Comparison of ENCODE assay signal across 20 cellular contexts in genomic region chr12:124586756-124587155, GRCh38. TPM values are rescaled to one million over a fixed set of nuclear protein-coding genes. Genes with fewer than 3 reads are reported as not detected.
DNase-seq lines count a peak whose midpoint lies in the region; ATAC-seq and TF ChIP-seq lines count a peak whose summit lies in the region.
"Had no signal": no experiment of that assay in that cellular context is flagged by ENCODE, and none has a peak within 500 bp of the region (broad histone marks: within the 10 kb centered on the region; RNA-seq: fewer than 3 reads in every experiment).

No MANE protein-coding gene starts in this region.

- TF ChIP-seq CTCF in psoas muscle (IDR thresholded peaks at IDR 0.05) (no peak), lower leg skin (IDR thresholded peaks at IDR 0.05) (no peak)

- peaks cover 14% of the 10 kb centered on the region for H3K4me1 ChIP-seq in psoas muscle

- peaks cover 22% of the 10 kb centered on the region for H3K4me1 Mint-ChIP-seq in activated naive CD8-positive, alpha-beta T cell treated with anti-CD3 and anti-CD28 coated beads, Interleukin-2, amount 50 U/mL, for 24 hours

- H3K4me3 Mint-ChIP-seq in activated naive CD8-positive, alpha-beta T cell treated with anti-CD3 and anti-CD28 coated beads, Interleukin-2, amount 50 U/mL, for 24 hours, result no peak overlapping the region
- H3K4me3 Mint-ChIP-seq: B cell; H9; stimulated activated naive B cell treated with anti-CD40 and anti-IgM and Interleukin-4, amounts not matched to agents 10 μg/mL and 1 μg/mL and 100 μg/mL, for 72 hours; T-helper 1 cell treated with Interleukin-12 subunit alpha and Interleukin-12 subunit beta and Interleukin-4 antibody, amounts not matched to agents 30 μg/mL and 1 μg/mL, for 36 hours had no signal

- H3K36me3 ChIP-seq in psoas muscle (ENCODE audit: insufficient read depth in 1 of 2, low read depth in 1 of 2), result no peaks in the 10 kb centered on the region
- H3K36me3 ChIP-seq: ascending aorta had no signal

- H3K27me3 Mint-ChIP-seq in activated naive CD8-positive, alpha-beta T cell treated with anti-CD3 and anti-CD28 coated beads, Interleukin-2, amount 50 U/mL, for 24 hours, result peaks cover 9% of the 10 kb centered on the region

- H3K9me3 Mint-ChIP-seq in activated naive CD8-positive, alpha-beta T cell treated with anti-CD3 and anti-CD28 coated beads, Interleukin-2, amount 50 U/mL, for 24 hours, result peaks cover 6% of the 10 kb centered on the region

- no peak overlapping the region for H3K4me3 ChIP-seq in psoas muscle
- H3K4me3 ChIP-seq in lower leg skin (ENCODE audit: low read depth, poor library complexity, severe bottlenecking), result no peak overlapping the region
- H3K4me3 ChIP-seq: ascending aorta, skin epidermis had no signal

- H3K9me3 ChIP-seq in psoas muscle, result peaks cover 6% of the 10 kb centered on the region
- H3K9me3 ChIP-seq: ascending aorta had no signal

- no peak overlapping the region for H3K27ac ChIP-seq in psoas muscle
- H3K27ac ChIP-seq: ascending aorta, epithelial cell of prostate, skin epidermis had no signal

- H3K27me3 ChIP-seq in psoas muscle (ENCODE audit: insufficient read depth in 3 of 3, low read length in 2 of 3), result no peaks in the 10 kb centered on the region
- H3K27me3 ChIP-seq: ascending aorta had no signal

- DNase-seq in HT-29 (ENCODE audit: low spot score), result peak; percentile 34
- DNase-seq in NCI-H2107 (lab: John Stamatoyannopoulos, UW), result peak; percentile 83
- DNase-seq in RPMI8226, result peak; percentile 38
- no peak for DNase-seq in psoas muscle
- DNase-seq in NOMO-1 (lab: John Stamatoyannopoulos, UW; ENCODE audit: unreplicated experiment in 2 of 2), result no peak
- DNase-seq in lower leg skin (ENCODE audit: low spot score in 2 of 2), result no peak
- no peak for DNase-seq in NCI-H524 (lab: John Stamatoyannopoulos, UW)
- DNase-seq in activated naive CD8-positive, alpha-beta T cell treated with anti-CD3 and anti-CD28 coated beads, Interleukin-2, amount 50 U/mL, for 24 hours, result no peak
- DNase-seq: cortex of kidney; H9; KBM-7; mesendoderm; NCI-H226; occipital lobe; stimulated activated naive B cell treated with anti-CD40 and anti-IgM and Interleukin-4, amounts not matched to agents 10 μg/mL and 1 μg/mL and 100 μg/mL, for 72 hours had no signal

- ATAC-seq in psoas muscle, result peak in 3 of 4 donors; percentile 31 to 84 (median 49)
- ATAC-seq in activated naive CD8-positive, alpha-beta T cell treated with anti-CD3 and anti-CD28 coated beads, Interleukin-2, amount 50 U/mL, for 24 hours, result no peak
- ATAC-seq: stimulated activated naive B cell treated with anti-CD40 and anti-IgM and Interleukin-4, amounts not matched to agents 10 μg/mL and 1 μg/mL and 100 μg/mL, for 72 hours had no signal

- H3K36me3 Mint-ChIP-seq in activated naive CD8-positive, alpha-beta T cell treated with anti-CD3 and anti-CD28 coated beads, Interleukin-2, amount 50 U/mL, for 24 hours (ENCODE audit: low read depth), result no peaks in the 10 kb centered on the region

- H3K27ac Mint-ChIP-seq in activated naive CD8-positive, alpha-beta T cell treated with anti-CD3 and anti-CD28 coated beads, Interleukin-2, amount 50 U/mL, for 24 hours, result no peak overlapping the region
- H3K27ac Mint-ChIP-seq: B cell; H9; stimulated activated naive B cell treated with anti-CD40 and anti-IgM and Interleukin-4, amounts not matched to agents 10 μg/mL and 1 μg/mL and 100 μg/mL, for 72 hours; T-helper 1 cell treated with Interleukin-12 subunit alpha and Interleukin-12 subunit beta and Interleukin-4 antibody, amounts not matched to agents 30 μg/mL and 1 μg/mL, for 36 hours had no signal

- 27 to 39% (median 32%) methylated on average over 10 to 11 of the region's 11 CpGs for WGBS in psoas muscle, 3 donors
- WGBS in lower leg skin, 2 donors, result 72 to 75% methylated on average over 11 of the region's 11 CpGs

- no peak for TF ChIP-seq POLR2A in lower leg skin (IDR thresholded peaks at IDR 0.05)

- intact Hi-C loops in psoas muscle (cut with DNase I) (loop anchor here in 1 of 2 donors (5.0 kb wide), 1 partner anchor 36 kb away; no protein-coding TSS in a partner anchor), lower leg skin (cut with DNase I; ENCODE audit: low total_unique reads) (no loop called here)

RNA-seq across cellular contexts. Expression of gene NCOR2, which starts 19.3 kb away (rescaled TPM):
- total RNA-seq in HT-29 (2014; rRNA removed; shearing (Covaris generic)), result 93.6 and 114 TPM in 2 replicates
- total RNA-seq in psoas muscle (100 to 1,000 TPM; 134 to 164 (median 146) TPM), lower leg skin (100 to 1,000 TPM in 3 of 4 donors, 10 to 100 TPM in 1; 92.1 to 262 (median 137) TPM)
- polyA plus RNA-seq in psoas muscle, result 10 to 100 TPM; 44.1 to 62.2 (median 60.9) TPM

Comparison
In these comparisons a context has a peak if more than half of its experiments do, and no peak if none do; other contexts are left out.
1. DNase-seq: peak in HT-29 (single experiment), NCI-H2107 (single experiment) and RPMI8226 (single experiment); none in psoas muscle (0 of 2), NOMO-1 (0 of 2), lower leg skin (0 of 2), NCI-H524 (0 of 2) and activated naive CD8-positive, alpha-beta T cell treated with anti-CD3 and anti-CD28 coated beads, Interleukin-2, amount 50 U/mL, for 24 hours (single experiment).